Comparison of ENCODE assay signal across 14 cellular contexts in genomic region chr3:186996356-186996755, GRCh38.
DNase-seq lines count a peak whose midpoint lies in the region; ATAC-seq, FAIRE-seq and TF ChIP-seq lines count a peak whose summit lies in the region.
"Had no signal": no experiment of that assay in that cellular context is flagged by ENCODE, and none has a peak within 500 bp of the region (broad histone marks: within the 10 kb centered on the region; RNA-seq: fewer than 3 reads in every experiment).

No MANE protein-coding gene starts in this region.

- no peak for TF ChIP-seq POLR2A in GM12892 (IDR thresholded peaks at IDR 0.05; ENCODE audit: low read depth, low read length)

- H2AFZ ChIP-seq in OCI-LY7 (ENCODE audit: low read length) (no peak overlapping the region), PC-9 (no peak overlapping the region)

- peaks cover 62 to 84% (median 77%) of the 10 kb centered on the region in 3 donors for H3K4me1 Mint-ChIP-seq in naive B cell

- peaks cover 1% of the 10 kb centered on the region; the same call in 1 of the 2 replicates for H3F3A ChIP-seq in PC-9 (ENCODE audit: insufficient read depth, low read depth)

- peak overlapping the region; percentile 83 to 100 (median 94) for H3K4me3 Mint-ChIP-seq in naive B cell
- H3K4me3 Mint-ChIP-seq: activated T-cell treated with anti-CD3 and anti-CD28 coated beads, Interleukin-2, amount 50 U/mL, for 24 hours; CD4-positive, CD25-positive, alpha-beta regulatory T cell had no signal

- no peaks in the 10 kb centered on the region for H3K9me2 ChIP-seq in OCI-LY7 (ENCODE audit: insufficient read depth, low read length)
- no peaks in the 10 kb centered on the region for H3K9me2 ChIP-seq in PC-9 (ENCODE audit: insufficient read depth)

- no peaks in the 10 kb centered on the region for H3K27me3 ChIP-seq in PC-9 (ENCODE audit: insufficient read depth, low read depth)
- no peaks in the 10 kb centered on the region for H3K27me3 ChIP-seq in aorta (ENCODE audit: control insufficient read depth in 1 of 2, insufficient read depth in 2 of 2, low read length in 1 of 2)

- CTCF ChIA-PET in OCI-LY7 (lab: Charles Lee; ENCODE audit: unreplicated experiment) = interaction anchor here (0.6 to 1.7 kb wide), 6 partner anchors 20 to 64 kb away, joined by 3 to 4 read pairs (median 4); no protein-coding TSS in a partner anchor
- CTCF ChIA-PET in PC-9 (lab: Charles Lee) = no interaction called here

- peak; percentile 63 for FAIRE-seq in GM12892 (lab: Jason Lieb, UNC)

- H4K20me1 ChIP-seq in OCI-LY7 (ENCODE audit: insufficient read depth, low read length) (no peaks in the 10 kb centered on the region), PC-9 (ENCODE audit: insufficient read depth) (no peaks in the 10 kb centered on the region)

- TF ChIP-seq CTCF in OCI-LY7 (conservative IDR thresholded peaks at IDR 0.05; ENCODE audit: low read length) = no peak
- TF ChIP-seq CTCF in PC-9 (conservative IDR thresholded peaks at IDR 0.05) = no peak

- peak overlapping the region; percentile 98 for H3K27ac ChIP-seq in OCI-LY7 (ENCODE audit: low read depth, low read length, poor library complexity, severe bottlenecking)
- H3K27ac ChIP-seq in PC-9 = no peak overlapping the region
- no peak overlapping the region for H3K27ac ChIP-seq in aorta (ENCODE audit: low read depth in 1 of 2, low read length in 2 of 2)
- H3K27ac ChIP-seq: SK-N-MC had no signal

- H3K36me3 ChIP-seq in OCI-LY7 (ENCODE audit: insufficient read depth, low read length) (peaks cover 22% of the 10 kb centered on the region), PC-9 (ENCODE audit: low read depth) (no peaks in the 10 kb centered on the region), aorta (ENCODE audit: control insufficient read depth in 1 of 2, insufficient read depth in 2 of 2, low read length in 1 of 2) (no peaks in the 10 kb centered on the region)
- H3K36me3 ChIP-seq: thoracic aorta had no signal

- peak overlapping the region; percentile 22 to 99 (median 86) for H3K27ac Mint-ChIP-seq in naive B cell

- H3K4me2 ChIP-seq in OCI-LY7 (ENCODE audit: low read length) (peak overlapping the region; percentile 82), PC-9 (no peak overlapping the region)

- BruUV-seq in OCI-LY7 (replicated peaks; lab: Mats Ljungman, UMichigan) (no TSS peak), PC-9 (replicated peaks; lab: Mats Ljungman, UMichigan) (no TSS peak)

- H3K9me3 ChIP-seq in OCI-LY7 (ENCODE audit: low read length) = no peaks in the 10 kb centered on the region
- H3K9me3 ChIP-seq in PC-9 (ENCODE audit: insufficient read depth, low read depth) = no peaks in the 10 kb centered on the region
- H3K9me3 ChIP-seq in aorta (ENCODE audit: control insufficient read depth, low read length) = no peaks in the 10 kb centered on the region
- H3K9me3 ChIP-seq: thoracic aorta had no signal

- H3K79me2 ChIP-seq in OCI-LY7 (ENCODE audit: insufficient read depth, low read depth, low read length) (peaks cover 86% of the 10 kb centered on the region), PC-9 (ENCODE audit: low read depth) (no peaks in the 10 kb centered on the region)

- no peaks in the 10 kb centered on the region for H3K27me3 Mint-ChIP-seq in naive B cell
- H3K27me3 Mint-ChIP-seq: activated T-cell treated with anti-CD3 and anti-CD28 coated beads, Interleukin-2, amount 50 U/mL, for 24 hours; CD4-positive, CD25-positive, alpha-beta regulatory T cell had no signal

- peaks cover 19 to 21% of the 10 kb centered on the region in 2 donors for H3K36me3 Mint-ChIP-seq in naive B cell

- H3K4me3 ChIP-seq in OCI-LY7 (ENCODE audit: low read depth, low read length, poor library complexity, severe bottlenecking) (peak overlapping the region; percentile 77), PC-9 (no peak overlapping the region), aorta (ENCODE audit: low read length in 2 of 2) (no peak overlapping the region)
- H3K4me3 ChIP-seq: SK-N-MC, thoracic aorta had no signal

- 96 to 99% methylated on average over 6 of the region's 6 CpGs for WGBS in aorta, 2 donors

- H3K4me1 ChIP-seq in OCI-LY7 (ENCODE audit: insufficient read depth, low read length, poor library complexity, severe bottlenecking) (peaks cover 75% of the 10 kb centered on the region), PC-9 (replicated peaks; ENCODE audit: insufficient read depth) (peaks cover 12% of the 10 kb centered on the region), aorta (ENCODE audit: control insufficient read depth in 1 of 2, insufficient read depth in 2 of 2, low read length in 2 of 2) (peaks cover 0 to 3% of the 10 kb centered on the region in 2 donors)

- DNase-seq in GM12892 (ENCODE audit: insufficient read length) = no peak
- DNase-seq in OCI-LY7 (ENCODE audit: low spot score) = peak; percentile 90
- peak; percentile 54 for DNase-seq in naive B cell
- DNase-seq in PC-9 = no peak
- DNase-seq in GM19238 (ENCODE audit: insufficient read length, low spot score) = no peak
- DNase-seq in aorta = no peak
- no peak for DNase-seq in iPS-NIHi11 (ENCODE audit: low spot score)
- DNase-seq: activated T-cell treated with anti-CD3 and anti-CD28 coated beads, Interleukin-2, amount 50 U/mL, for 24 hours; CD4-positive, CD25-positive, alpha-beta regulatory T cell; left cardiac atrium had no signal

- POLR2A ChIA-PET in OCI-LY7 (lab: Charles Lee) = interaction anchor here (0.5 to 5.6 kb wide), 26 partner anchors 9 to 168 kb away, joined by 3 to 57 read pairs (median 5); partner anchors contain the start of gene RPL39L
- POLR2A ChIA-PET in PC-9 (lab: Charles Lee; ENCODE audit: unreplicated experiment) = no interaction called here

- ATAC-seq in GM21723 (IDR thresholded peaks at IDR 0.05; ENCODE audit: unreplicated experiment) (peak; percentile 33), naive B cell (ENCODE audit: low read depth in 2 of 2) (peak; percentile 41 to 42), aorta (ENCODE audit: low FRiP score) (no peak)
- ATAC-seq: activated CD4-positive, CD25-positive, alpha-beta regulatory T cell treated with anti-CD3 and anti-CD28 coated beads, Interleukin-2, amount 50 U/mL, for 24 hours; left cardiac atrium had no signal

- intact Hi-C loops in OCI-LY7 (cut with micrococcal nuclease; ENCODE audit: unreplicated experiment) (loop anchor here (2.0 to 5.0 kb wide), 6 partner anchors 50 to 971 kb away; partner anchors contain the start of gene ST6GAL1), PC-9 (cut with micrococcal nuclease; ENCODE audit: unreplicated experiment) (no loop called here), aorta (cut with DNase I) (no loop called here)

- peaks cover 0 to 5% (median 0%) of the 10 kb centered on the region in 7 donors for H3K9me3 Mint-ChIP-seq in naive B cell
- H3K9me3 Mint-ChIP-seq: activated T-cell treated with anti-CD3 and anti-CD28 coated beads, Interleukin-2, amount 50 U/mL, for 24 hours; CD4-positive, CD25-positive, alpha-beta regulatory T cell had no signal

Comparison
In these comparisons a context has a peak if more than half of its experiments do, and no peak if none do; other contexts are left out.
1. DNase-seq: peak in OCI-LY7 (single experiment) and naive B cell (single experiment); none in GM12892 (single experiment), PC-9 (0 of 2), GM19238 (single experiment), aorta (0 of 2) and iPS-NIHi11 (single experiment).